ENCODE assay signal across 1 cellular context in genomic region chr12:132593938-132594358, GRCh38.
TF ChIP-seq lines count a peak whose summit lies in the region.

No MANE protein-coding gene starts in this region.

TF ChIP-seq in GM12878, 131 proteins besides CTCF, POLR2A, EP300 and RAD21 (continued from another document):
- TF ChIP-seq, protein P1, sequence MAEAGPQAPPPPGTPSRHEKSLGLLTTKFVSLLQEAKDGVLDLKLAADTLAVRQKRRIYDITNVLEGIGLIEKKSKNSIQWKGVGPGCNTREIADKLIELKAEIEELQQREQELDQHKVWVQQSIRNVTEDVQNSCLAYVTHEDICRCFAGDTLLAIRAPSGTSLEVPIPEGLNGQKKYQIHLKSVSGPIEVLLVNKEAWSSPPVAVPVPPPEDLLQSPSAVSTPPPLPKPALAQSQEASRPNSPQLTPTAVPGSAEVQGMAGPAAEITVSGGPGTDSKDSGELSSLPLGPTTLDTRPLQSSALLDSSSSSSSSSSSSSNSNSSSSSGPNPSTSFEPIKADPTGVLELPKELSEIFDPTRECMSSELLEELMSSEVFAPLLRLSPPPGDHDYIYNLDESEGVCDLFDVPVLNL (IDR thresholded peaks at IDR 0.05; ENCODE audit: low read depth, low read length): no peak
- no peak for TF ChIP-seq RCOR1 (conservative IDR thresholded peaks at IDR 0.05; ENCODE audit: low read depth, low read length)
- no peak for TF ChIP-seq SIN3A (IDR thresholded peaks at IDR 0.05; ENCODE audit: low read depth, low read length)
- no peak for TF ChIP-seq KAT2A (conservative IDR thresholded peaks at IDR 0.05; ENCODE audit: control insufficient read depth, low read depth, low read length)
- TF ChIP-seq IKZF1 (conservative IDR thresholded peaks at IDR 0.05): no peak
- no peak for TF ChIP-seq BCL11A (IDR thresholded peaks at IDR 0.05; ENCODE audit: low read depth, low read length)
- no peak for TF ChIP-seq RAD51 (IDR thresholded peaks at IDR 0.05)
- no peak for TF ChIP-seq EED (IDR thresholded peaks at IDR 0.05; ENCODE audit: low read depth)
- no peak for TF ChIP-seq SREBF2 (IDR thresholded peaks at IDR 0.05; ENCODE audit: low read length)
- no peak for TF ChIP-seq BMI1 (IDR thresholded peaks at IDR 0.05; ENCODE audit: borderline replicate concordance)
- TF ChIP-seq NR2C1 (IDR thresholded peaks at IDR 0.05): no peak
- TF ChIP-seq STAT3 (IDR thresholded peaks at IDR 0.05; ENCODE audit: low read depth, low read length): no peak
- TF ChIP-seq YY1 (IDR thresholded peaks at IDR 0.05; ENCODE audit: low read depth, low read length): no peak
- TF ChIP-seq, protein P2, sequence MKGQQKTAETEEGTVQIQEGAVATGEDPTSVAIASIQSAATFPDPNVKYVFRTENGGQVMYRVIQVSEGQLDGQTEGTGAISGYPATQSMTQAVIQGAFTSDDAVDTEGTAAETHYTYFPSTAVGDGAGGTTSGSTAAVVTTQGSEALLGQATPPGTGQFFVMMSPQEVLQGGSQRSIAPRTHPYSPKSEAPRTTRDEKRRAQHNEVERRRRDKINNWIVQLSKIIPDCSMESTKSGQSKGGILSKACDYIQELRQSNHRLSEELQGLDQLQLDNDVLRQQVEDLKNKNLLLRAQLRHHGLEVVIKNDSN (IDR thresholded peaks at IDR 0.05; ENCODE audit: borderline replicate concordance, extremely low read length, insufficient read depth, low read depth, low read length): no peak
- TF ChIP-seq, protein P3, sequence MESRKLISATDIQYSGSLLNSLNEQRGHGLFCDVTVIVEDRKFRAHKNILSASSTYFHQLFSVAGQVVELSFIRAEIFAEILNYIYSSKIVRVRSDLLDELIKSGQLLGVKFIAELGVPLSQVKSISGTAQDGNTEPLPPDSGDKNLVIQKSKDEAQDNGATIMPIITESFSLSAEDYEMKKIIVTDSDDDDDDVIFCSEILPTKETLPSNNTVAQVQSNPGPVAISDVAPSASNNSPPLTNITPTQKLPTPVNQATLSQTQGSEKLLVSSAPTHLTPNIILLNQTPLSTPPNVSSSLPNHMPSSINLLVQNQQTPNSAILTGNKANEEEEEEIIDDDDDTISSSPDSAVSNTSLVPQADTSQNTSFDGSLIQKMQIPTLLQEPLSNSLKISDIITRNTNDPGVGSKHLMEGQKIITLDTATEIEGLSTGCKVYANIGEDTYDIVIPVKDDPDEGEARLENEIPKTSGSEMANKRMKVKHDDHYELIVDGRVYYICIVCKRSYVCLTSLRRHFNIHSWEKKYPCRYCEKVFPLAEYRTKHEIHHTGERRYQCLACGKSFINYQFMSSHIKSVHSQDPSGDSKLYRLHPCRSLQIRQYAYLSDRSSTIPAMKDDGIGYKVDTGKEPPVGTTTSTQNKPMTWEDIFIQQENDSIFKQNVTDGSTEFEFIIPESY (IDR thresholded peaks at IDR 0.05): no peak
- no peak for TF ChIP-seq POU2F2 (IDR thresholded peaks at IDR 0.05; ENCODE audit: borderline replicate concordance, low read depth, low read length)
- TF ChIP-seq ESRRA (IDR thresholded peaks at IDR 0.05; ENCODE audit: low read length): no peak
